ENCODE assay signal across 1 cellular context in genomic region chr6:15573376-15573775, GRCh38.
TF ChIP-seq lines count a peak whose summit lies in the region.

No MANE protein-coding gene starts in this region.

TF ChIP-seq in H1, 55 proteins besides CTCF, POLR2A, EP300 and RAD21 (continued from another document):
- TF ChIP-seq CHD7 (IDR thresholded peaks at IDR 0.05; ENCODE audit: insufficient replicate concordance, low read length), result peak; percentile 78
